Comparison of ENCODE assay signal across 22 cellular contexts in the genomic region with DNA sequence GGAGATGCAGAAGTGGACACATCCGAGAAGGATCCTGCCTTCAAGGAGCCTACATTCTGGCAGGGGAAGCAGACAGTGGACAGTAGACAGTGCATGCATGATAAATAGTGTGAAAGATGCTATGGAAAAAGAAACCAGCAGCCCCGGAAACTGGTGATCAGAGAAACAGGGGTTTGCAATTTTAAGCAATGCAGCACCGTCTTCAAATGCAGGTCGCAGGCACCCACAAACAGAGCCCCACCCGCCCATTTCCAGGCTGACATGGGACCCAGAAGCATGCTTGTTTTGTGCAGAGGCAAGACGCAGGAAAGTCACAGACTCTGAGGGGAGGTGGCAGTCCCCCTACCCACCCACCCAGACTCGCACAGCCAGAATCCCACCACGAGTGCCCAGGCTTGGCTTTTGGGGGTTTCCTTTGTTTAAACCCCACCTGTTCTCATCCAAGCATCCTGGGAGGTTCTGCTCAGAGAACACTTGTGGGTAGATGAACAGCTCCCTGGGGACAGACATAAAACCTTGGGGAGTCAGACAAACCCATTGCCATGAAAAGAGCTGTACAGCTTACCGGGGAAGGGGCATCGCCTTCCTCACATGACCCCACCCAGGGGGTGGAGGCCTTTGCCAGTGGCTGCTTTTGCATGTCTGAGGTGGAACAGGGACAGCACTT.
A peak's percentile ranks its signal among the peaks of the same experiment; 100 is the strongest.
DNase-seq lines count a peak whose midpoint lies in the region; ATAC-seq and TF ChIP-seq lines count a peak whose summit lies in the region.
"Had no signal": no experiment of that assay in that cellular context is flagged by ENCODE, and none has a peak within 500 bp of the region (broad histone marks: within the 10 kb centered on the region; RNA-seq: fewer than 3 reads in every experiment).

No MANE protein-coding gene starts in this region.

- no peaks in the 10 kb centered on the region for H3K9me3 ChIP-seq in CD4-positive, alpha-beta T cell (ENCODE audit: control insufficient read depth, low read length)
- H3K9me3 ChIP-seq: Peyer's patch, suprapubic skin had no signal

- peaks cover 27% of the 10 kb centered on the region for H3K4me1 Mint-ChIP-seq in CD4-positive, alpha-beta T cell (ENCODE audit: low read depth)
- peaks cover 13 to 24% (median 19%) of the 10 kb centered on the region in 3 donors for H3K4me1 Mint-ChIP-seq in T-cell
- H3K4me1 Mint-ChIP-seq in effector memory CD8-positive, alpha-beta T cell (ENCODE audit: low read depth in 2 of 2) = peaks cover 5 to 11% of the 10 kb centered on the region in 2 donors

- no peaks in the 10 kb centered on the region for H3K27me3 Mint-ChIP-seq in CD4-positive, alpha-beta T cell
- no peaks in the 10 kb centered on the region for H3K27me3 Mint-ChIP-seq in T-cell
- peaks cover 0 to 6% of the 10 kb centered on the region in 2 donors for H3K27me3 Mint-ChIP-seq in effector memory CD8-positive, alpha-beta T cell

- no peak overlapping the region for H3K4me3 Mint-ChIP-seq in CD4-positive, alpha-beta T cell
- H3K4me3 Mint-ChIP-seq in T-cell = peak overlapping the region in 1 of 3 donors; percentile 19
- H3K4me3 Mint-ChIP-seq in effector memory CD8-positive, alpha-beta T cell = peak overlapping the region in 1 of 2 donors; percentile 29
- H3K4me3 Mint-ChIP-seq: nephron progenitor cell had no signal

- ATAC-seq in CD4-positive, alpha-beta T cell (ENCODE audit: poor library complexity) = peak; percentile 87
- ATAC-seq in T-cell (replicated peaks in 1 of 4) (peak; percentile 76 to 87 (median 82)), HG03571 (IDR thresholded peaks at IDR 0.05; ENCODE audit: unreplicated experiment) (no peak), GM18861 (IDR thresholded peaks at IDR 0.05; ENCODE audit: unreplicated experiment) (no peak)
- ATAC-seq in effector memory CD8-positive, alpha-beta T cell (replicated peaks) = peak; percentile 47

- no peak overlapping the region for H3K27ac ChIP-seq in CD4-positive, alpha-beta T cell (ENCODE audit: low read depth, low read length)
- H3K27ac ChIP-seq: 22Rv1, KMS-11, SK-N-MC, suprapubic skin had no signal

- POLR2A ChIA-PET in CD4-positive, alpha-beta T cell (lab: Charles Lee) = interaction anchor here (0.9 to 3.0 kb wide), 4 partner anchors 10 to 15 kb away, joined by 4 to 25 read pairs (median 4); no protein-coding TSS in a partner anchor
- POLR2A ChIA-PET in T-cell (lab: Charles Lee) = no interaction called here

- no peaks in the 10 kb centered on the region for H3K27me3 ChIP-seq in CD4-positive, alpha-beta T cell (ENCODE audit: control insufficient read depth, insufficient read depth, low read length)
- H3K27me3 ChIP-seq: Peyer's patch had no signal

- intact Hi-C loops in CD4-positive, alpha-beta T cell (cut with DNase I, micrococcal nuclease) = loop anchor here in 1 of 2 experiments (2.0 kb wide), 1 partner anchor 16 kb away; no protein-coding TSS in a partner anchor

- CTCF ChIA-PET in CD4-positive, alpha-beta T cell (lab: Charles Lee) = no interaction called here
- CTCF ChIA-PET in T-cell (lab: Charles Lee) = interaction anchor here in 1 of 2 donors (0.6 kb wide), 1 partner anchor 17 kb away, joined by 5 read pairs; no protein-coding TSS in a partner anchor

- H3K9me3 Mint-ChIP-seq in CD4-positive, alpha-beta T cell = peaks cover 7% of the 10 kb centered on the region
- peaks cover 4 to 9% (median 5%) of the 10 kb centered on the region in 3 donors for H3K9me3 Mint-ChIP-seq in T-cell
- peaks cover 0 to 2% of the 10 kb centered on the region in 2 donors for H3K9me3 Mint-ChIP-seq in effector memory CD8-positive, alpha-beta T cell

- peak; percentile 29 for DNase-seq in NCI-H2107 treated with DMSO at 0.1 percent for 48 hours (lab: John Stamatoyannopoulos, UW; ENCODE audit: unreplicated experiment)
- no peak for DNase-seq in NCI-H2107 (lab: John Stamatoyannopoulos, UW)
- DNase-seq in CD4-positive, alpha-beta T cell = peak in 5 of 10 experiments; percentile 13 to 40 (median 24)
- DNase-seq in T-cell = peak in 27 of 34 experiments; percentile 10 to 57 (median 26)
- DNase-seq in effector memory CD8-positive, alpha-beta T cell = no peak
- DNase-seq in hepatic stellate cell (ENCODE audit: low spot score) = no peak
- DNase-seq: activated CD4-positive, alpha-beta T cell treated with anti-CD3 and anti-CD28 coated beads for 4 hours; islet precursor cell; NCI-H1105 treated with DMSO at 0.1 percent for 48 hours; NCI-H2171; NCI-H774; Peyer's patch; small intestine; stimulated activated CD4-positive, alpha-beta T cell treated with anti-CD3 and anti-CD28 coated beads, Interleukin-4, amount 100 ng/mL, for 24 hours had no signal

- no peak for TF ChIP-seq CTCF in CD4-positive, alpha-beta T cell (IDR thresholded peaks at IDR 0.05)

- H3K27ac Mint-ChIP-seq in CD4-positive, alpha-beta T cell = peak overlapping the region; percentile 85
- H3K27ac Mint-ChIP-seq in T-cell = peak overlapping the region; percentile 86 to 88
- H3K27ac Mint-ChIP-seq in effector memory CD8-positive, alpha-beta T cell = peak overlapping the region in 1 of 2 donors; percentile 6
- H3K27ac Mint-ChIP-seq: progenitor cell of endocrine pancreas had no signal

- H3K36me3 Mint-ChIP-seq in CD4-positive, alpha-beta T cell (ENCODE audit: low read depth) = peaks cover 9% of the 10 kb centered on the region
- H3K36me3 Mint-ChIP-seq in T-cell = peaks cover 6% of the 10 kb centered on the region
- H3K36me3 Mint-ChIP-seq in effector memory CD8-positive, alpha-beta T cell (ENCODE audit: insufficient read depth) = peaks cover 3% of the 10 kb centered on the region

Comparison
In these comparisons a context has a peak if more than half of its experiments do, and no peak if none do; other contexts are left out.
1. DNase-seq: peak in NCI-H2107 treated with DMSO at 0.1 percent for 48 hours (single experiment) and T-cell (27 of 34); none in NCI-H2107 (single experiment), effector memory CD8-positive, alpha-beta T cell (0 of 3) and hepatic stellate cell (single experiment).
2. ATAC-seq: peak in CD4-positive, alpha-beta T cell (single experiment), T-cell (4 of 4) and effector memory CD8-positive, alpha-beta T cell (single experiment); none in HG03571 (single experiment) and GM18861 (single experiment).